In the genomic region with DNA sequence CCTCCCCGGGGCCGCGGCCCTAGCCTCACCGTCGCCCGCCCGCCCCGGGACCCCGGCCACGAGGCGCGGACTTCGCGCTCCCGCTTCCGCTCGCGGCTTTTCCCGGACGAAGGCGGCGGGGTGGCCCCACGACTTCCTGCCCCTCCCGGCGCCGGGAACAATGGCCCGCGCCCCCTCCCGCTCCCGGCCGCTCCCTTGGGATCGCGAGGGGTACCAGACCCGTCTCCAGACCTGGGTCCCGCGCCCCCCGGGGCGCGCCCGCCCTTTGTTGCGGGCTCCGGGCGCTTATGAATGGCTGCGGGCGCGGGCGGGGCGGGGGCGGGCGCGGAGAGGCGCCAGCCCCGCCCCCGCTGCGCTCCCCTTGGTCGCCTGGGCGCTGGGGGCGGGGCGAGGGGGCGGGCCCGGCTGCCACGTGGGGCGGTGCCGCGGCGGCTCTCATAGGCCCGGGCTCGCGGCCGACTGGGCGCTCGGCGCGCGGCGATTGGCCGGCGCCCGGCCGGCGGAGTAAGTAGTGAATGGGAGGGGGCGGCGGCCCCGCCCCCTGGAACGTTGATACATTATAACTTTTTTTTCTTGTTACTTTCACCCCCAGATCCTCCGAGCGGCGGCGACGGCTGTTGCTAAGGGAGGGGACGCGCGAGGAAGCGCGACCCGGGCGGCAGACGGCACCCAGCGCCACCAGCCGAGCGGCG, we compare ENCODE assay signal across 1 cellular context.
A peak's percentile ranks its signal among the peaks of the same experiment; 100 is the strongest.
TF ChIP-seq lines count a peak whose summit lies in the region.

No MANE protein-coding gene starts in this region.

TF ChIP-seq in HEK293, 187 proteins besides CTCF, POLR2A, EP300 and RAD21 (continued from another document and continues in another):
- TF ChIP-seq, protein P1, sequence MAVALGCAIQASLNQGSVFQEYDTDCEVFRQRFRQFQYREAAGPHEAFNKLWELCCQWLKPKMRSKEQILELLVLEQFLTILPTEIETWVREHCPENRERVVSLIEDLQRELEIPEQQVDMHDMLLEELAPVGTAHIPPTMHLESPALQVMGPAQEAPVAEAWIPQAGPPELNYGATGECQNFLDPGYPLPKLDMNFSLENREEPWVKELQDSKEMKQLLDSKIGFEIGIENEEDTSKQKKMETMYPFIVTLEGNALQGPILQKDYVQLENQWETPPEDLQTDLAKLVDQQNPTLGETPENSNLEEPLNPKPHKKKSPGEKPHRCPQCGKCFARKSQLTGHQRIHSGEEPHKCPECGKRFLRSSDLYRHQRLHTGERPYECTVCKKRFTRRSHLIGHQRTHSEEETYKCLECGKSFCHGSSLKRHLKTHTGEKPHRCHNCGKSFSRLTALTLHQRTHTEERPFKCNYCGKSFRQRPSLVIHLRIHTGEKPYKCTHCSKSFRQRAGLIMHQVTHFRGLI (tag by site-specific recombination; IDR thresholded peaks at IDR 0.05), result no peak
- TF ChIP-seq ZNF548 (tag by site-specific recombination; IDR thresholded peaks at IDR 0.05) (no peak), ZNF585B (tag by site-specific recombination; IDR thresholded peaks at IDR 0.05) (no peak), MZF1 (tag by site-specific recombination; IDR thresholded peaks at IDR 0.05; ENCODE audit: borderline replicate concordance) (no peak), ZNF768 (tag by site-specific recombination; IDR thresholded peaks at IDR 0.05) (no peak), REPIN1 (tag by site-specific recombination; IDR thresholded peaks at IDR 0.05; ENCODE audit: low read depth) (no peak), ZIC2 (tag by site-specific recombination; IDR thresholded peaks at IDR 0.05) (no peak), ZNF10 (tag by site-specific recombination; IDR thresholded peaks at IDR 0.05) (no peak), ZBTB20 (tag by site-specific recombination; IDR thresholded peaks at IDR 0.05) (no peak), ZNF791 (tag by site-specific recombination; IDR thresholded peaks at IDR 0.05) (no peak), ZNF785 (tag by site-specific recombination; IDR thresholded peaks at IDR 0.05) (no peak), OVOL3 (tag by site-specific recombination; IDR thresholded peaks at IDR 0.05) (no peak), ZNF37A (tag by site-specific recombination; IDR thresholded peaks at IDR 0.05) (no peak), YY1 (tag by site-specific recombination; IDR thresholded peaks at IDR 0.05) (no peak), GLI4 (tag by site-specific recombination; IDR thresholded peaks at IDR 0.05) (no peak), ZNF561 (tag by site-specific recombination; IDR thresholded peaks at IDR 0.05; ENCODE audit: borderline replicate concordance) (no peak; the same call in none of the 2 replicates), ZNF394 (tag by site-specific recombination; IDR thresholded peaks at IDR 0.05; ENCODE audit: borderline replicate concordance) (no peak), ZNF341 (tag by site-specific recombination; IDR thresholded peaks at IDR 0.05; ENCODE audit: low read depth) (peak; percentile 59), ZNF837 (tag by site-specific recombination; IDR thresholded peaks at IDR 0.05) (no peak), ZNF202 (tag by site-specific recombination; IDR thresholded peaks at IDR 0.05; ENCODE audit: borderline replicate concordance) (no peak), ZNF514 (tag by site-specific recombination; IDR thresholded peaks at IDR 0.05) (no peak), ZBTB17 (tag by site-specific recombination; IDR thresholded peaks at IDR 0.05) (no peak), ZFP41 (tag by site-specific recombination; IDR thresholded peaks at IDR 0.05; ENCODE audit: borderline replicate concordance) (no peak), ZNF623 (tag by site-specific recombination; IDR thresholded peaks at IDR 0.05) (no peak), ZNF629 (tag by site-specific recombination; IDR thresholded peaks at IDR 0.05) (no peak), ZNF266 (tag by site-specific recombination; IDR thresholded peaks at IDR 0.05; ENCODE audit: low read depth) (no peak), ZNF2 (tag by site-specific recombination; IDR thresholded peaks at IDR 0.05) (no peak), ZNF776 (tag by site-specific recombination; IDR thresholded peaks at IDR 0.05; ENCODE audit: borderline replicate concordance) (no peak), ZNF626 (tag by site-specific recombination; IDR thresholded peaks at IDR 0.05) (no peak), SCRT2 (tag by site-specific recombination; IDR thresholded peaks at IDR 0.05) (no peak)
- TF ChIP-seq, protein P2, sequence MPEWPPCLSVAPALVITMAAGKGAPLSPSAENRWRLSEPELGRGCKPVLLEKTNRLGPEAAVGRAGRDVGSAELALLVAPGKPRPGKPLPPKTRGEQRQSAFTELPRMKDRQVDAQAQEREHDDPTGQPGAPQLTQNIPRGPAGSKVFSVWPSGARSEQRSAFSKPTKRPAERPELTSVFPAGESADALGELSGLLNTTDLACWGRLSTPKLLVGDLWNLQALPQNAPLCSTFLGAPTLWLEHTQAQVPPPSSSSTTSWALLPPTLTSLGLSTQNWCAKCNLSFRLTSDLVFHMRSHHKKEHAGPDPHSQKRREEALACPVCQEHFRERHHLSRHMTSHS (tag by site-specific recombination; IDR thresholded peaks at IDR 0.05), result no peak
- TF ChIP-seq, protein P3, sequence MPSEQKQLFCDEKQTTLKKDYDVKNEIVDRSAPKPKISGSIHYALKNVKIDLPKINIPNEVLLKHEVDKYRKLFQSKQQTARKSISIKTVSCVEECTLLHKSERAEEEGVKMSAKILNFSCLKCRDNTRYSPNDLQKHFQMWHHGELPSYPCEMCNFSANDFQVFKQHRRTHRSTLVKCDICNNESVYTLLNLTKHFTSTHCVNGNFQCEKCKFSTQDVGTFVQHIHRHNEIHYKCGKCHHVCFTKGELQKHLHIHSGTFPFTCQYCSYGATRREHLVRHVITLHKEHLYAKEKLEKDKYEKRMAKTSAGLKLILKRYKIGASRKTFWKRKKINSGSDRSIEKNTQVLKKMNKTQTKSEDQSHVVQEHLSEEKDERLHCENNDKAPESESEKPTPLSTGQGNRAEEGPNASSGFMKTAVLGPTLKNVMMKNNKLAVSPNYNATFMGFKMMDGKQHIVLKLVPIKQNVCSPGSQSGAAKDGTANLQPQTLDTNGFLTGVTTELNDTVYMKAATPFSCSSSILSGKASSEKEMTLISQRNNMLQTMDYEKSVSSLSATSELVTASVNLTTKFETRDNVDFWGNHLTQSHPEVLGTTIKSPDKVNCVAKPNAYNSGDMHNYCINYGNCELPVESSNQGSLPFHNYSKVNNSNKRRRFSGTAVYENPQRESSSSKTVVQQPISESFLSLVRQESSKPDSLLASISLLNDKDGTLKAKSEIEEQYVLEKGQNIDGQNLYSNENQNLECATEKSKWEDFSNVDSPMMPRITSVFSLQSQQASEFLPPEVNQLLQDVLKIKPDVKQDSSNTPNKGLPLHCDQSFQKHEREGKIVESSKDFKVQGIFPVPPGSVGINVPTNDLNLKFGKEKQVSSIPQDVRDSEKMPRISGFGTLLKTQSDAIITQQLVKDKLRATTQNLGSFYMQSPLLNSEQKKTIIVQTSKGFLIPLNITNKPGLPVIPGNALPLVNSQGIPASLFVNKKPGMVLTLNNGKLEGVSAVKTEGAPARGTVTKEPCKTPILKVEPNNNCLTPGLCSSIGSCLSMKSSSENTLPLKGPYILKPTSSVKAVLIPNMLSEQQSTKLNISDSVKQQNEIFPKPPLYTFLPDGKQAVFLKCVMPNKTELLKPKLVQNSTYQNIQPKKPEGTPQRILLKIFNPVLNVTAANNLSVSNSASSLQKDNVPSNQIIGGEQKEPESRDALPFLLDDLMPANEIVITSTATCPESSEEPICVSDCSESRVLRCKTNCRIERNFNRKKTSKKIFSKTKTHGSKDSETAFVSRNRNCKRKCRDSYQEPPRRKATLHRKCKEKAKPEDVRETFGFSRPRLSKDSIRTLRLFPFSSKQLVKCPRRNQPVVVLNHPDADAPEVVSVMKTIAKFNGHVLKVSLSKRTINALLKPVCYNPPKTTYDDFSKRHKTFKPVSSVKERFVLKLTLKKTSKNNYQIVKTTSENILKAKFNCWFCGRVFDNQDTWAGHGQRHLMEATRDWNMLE (tag by site-specific recombination; conservative IDR thresholded peaks at IDR 0.05; ENCODE audit: low read depth), result no peak
- TF ChIP-seq, protein P4, sequence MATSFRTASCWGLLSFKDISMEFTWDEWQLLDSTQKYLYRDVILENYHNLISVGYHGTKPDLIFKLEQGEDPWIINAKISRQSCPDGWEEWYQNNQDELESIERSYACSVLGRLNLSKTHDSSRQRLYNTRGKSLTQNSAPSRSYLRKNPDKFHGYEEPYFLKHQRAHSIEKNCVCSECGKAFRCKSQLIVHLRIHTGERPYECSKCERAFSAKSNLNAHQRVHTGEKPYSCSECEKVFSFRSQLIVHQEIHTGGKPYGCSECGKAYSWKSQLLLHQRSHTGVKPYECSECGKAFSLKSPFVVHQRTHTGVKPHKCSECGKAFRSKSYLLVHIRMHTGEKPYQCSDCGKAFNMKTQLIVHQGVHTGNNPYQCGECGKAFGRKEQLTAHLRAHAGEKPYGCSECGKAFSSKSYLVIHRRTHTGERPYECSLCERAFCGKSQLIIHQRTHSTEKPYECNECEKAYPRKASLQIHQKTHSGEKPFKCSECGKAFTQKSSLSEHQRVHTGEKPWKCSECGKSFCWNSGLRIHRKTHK (tag by site-specific recombination; IDR thresholded peaks at IDR 0.05), result no peak
- TF ChIP-seq, protein P5, sequence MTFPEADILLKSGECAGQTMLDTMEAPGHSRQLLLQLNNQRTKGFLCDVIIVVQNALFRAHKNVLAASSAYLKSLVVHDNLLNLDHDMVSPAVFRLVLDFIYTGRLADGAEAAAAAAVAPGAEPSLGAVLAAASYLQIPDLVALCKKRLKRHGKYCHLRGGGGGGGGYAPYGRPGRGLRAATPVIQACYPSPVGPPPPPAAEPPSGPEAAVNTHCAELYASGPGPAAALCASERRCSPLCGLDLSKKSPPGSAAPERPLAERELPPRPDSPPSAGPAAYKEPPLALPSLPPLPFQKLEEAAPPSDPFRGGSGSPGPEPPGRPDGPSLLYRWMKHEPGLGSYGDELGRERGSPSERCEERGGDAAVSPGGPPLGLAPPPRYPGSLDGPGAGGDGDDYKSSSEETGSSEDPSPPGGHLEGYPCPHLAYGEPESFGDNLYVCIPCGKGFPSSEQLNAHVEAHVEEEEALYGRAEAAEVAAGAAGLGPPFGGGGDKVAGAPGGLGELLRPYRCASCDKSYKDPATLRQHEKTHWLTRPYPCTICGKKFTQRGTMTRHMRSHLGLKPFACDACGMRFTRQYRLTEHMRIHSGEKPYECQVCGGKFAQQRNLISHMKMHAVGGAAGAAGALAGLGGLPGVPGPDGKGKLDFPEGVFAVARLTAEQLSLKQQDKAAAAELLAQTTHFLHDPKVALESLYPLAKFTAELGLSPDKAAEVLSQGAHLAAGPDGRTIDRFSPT (tag by site-specific recombination; IDR thresholded peaks at IDR 0.05), result peak; percentile 47; the same call in 1 of the 2 replicates
- TF ChIP-seq, protein P6, sequence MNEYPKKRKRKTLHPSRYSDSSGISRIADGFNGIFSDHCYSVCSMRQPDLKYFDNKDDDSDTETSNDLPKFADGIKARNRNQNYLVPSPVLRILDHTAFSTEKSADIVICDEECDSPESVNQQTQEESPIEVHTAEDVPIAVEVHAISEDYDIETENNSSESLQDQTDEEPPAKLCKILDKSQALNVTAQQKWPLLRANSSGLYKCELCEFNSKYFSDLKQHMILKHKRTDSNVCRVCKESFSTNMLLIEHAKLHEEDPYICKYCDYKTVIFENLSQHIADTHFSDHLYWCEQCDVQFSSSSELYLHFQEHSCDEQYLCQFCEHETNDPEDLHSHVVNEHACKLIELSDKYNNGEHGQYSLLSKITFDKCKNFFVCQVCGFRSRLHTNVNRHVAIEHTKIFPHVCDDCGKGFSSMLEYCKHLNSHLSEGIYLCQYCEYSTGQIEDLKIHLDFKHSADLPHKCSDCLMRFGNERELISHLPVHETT (tag by site-specific recombination; IDR thresholded peaks at IDR 0.05), result no peak
- TF ChIP-seq, protein P7, sequence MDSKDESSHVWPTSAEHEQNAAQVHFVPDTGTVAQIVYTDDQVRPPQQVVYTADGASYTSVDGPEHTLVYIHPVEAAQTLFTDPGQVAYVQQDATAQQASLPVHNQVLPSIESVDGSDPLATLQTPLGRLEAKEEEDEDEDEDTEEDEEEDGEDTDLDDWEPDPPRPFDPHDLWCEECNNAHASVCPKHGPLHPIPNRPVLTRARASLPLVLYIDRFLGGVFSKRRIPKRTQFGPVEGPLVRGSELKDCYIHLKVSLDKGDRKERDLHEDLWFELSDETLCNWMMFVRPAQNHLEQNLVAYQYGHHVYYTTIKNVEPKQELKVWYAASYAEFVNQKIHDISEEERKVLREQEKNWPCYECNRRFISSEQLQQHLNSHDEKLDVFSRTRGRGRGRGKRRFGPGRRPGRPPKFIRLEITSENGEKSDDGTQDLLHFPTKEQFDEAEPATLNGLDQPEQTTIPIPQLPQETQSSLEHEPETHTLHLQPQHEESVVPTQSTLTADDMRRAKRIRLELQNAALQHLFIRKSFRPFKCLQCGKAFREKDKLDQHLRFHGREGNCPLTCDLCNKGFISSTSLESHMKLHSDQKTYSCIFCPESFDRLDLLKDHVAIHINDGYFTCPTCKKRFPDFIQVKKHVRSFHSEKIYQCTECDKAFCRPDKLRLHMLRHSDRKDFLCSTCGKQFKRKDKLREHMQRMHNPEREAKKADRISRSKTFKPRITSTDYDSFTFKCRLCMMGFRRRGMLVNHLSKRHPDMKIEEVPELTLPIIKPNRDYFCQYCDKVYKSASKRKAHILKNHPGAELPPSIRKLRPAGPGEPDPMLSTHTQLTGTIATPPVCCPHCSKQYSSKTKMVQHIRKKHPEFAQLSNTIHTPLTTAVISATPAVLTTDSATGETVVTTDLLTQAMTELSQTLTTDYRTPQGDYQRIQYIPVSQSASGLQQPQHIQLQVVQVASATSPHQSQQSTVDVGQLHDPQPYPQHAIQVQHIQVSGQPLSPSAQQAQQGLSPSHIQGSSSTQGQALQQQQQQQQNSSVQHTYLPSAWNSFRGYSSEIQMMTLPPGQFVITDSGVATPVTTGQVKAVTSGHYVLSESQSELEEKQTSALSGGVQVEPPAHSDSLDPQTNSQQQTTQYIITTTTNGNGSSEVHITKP (tag by site-specific recombination; IDR thresholded peaks at IDR 0.05), result no peak
- TF ChIP-seq, protein P8, sequence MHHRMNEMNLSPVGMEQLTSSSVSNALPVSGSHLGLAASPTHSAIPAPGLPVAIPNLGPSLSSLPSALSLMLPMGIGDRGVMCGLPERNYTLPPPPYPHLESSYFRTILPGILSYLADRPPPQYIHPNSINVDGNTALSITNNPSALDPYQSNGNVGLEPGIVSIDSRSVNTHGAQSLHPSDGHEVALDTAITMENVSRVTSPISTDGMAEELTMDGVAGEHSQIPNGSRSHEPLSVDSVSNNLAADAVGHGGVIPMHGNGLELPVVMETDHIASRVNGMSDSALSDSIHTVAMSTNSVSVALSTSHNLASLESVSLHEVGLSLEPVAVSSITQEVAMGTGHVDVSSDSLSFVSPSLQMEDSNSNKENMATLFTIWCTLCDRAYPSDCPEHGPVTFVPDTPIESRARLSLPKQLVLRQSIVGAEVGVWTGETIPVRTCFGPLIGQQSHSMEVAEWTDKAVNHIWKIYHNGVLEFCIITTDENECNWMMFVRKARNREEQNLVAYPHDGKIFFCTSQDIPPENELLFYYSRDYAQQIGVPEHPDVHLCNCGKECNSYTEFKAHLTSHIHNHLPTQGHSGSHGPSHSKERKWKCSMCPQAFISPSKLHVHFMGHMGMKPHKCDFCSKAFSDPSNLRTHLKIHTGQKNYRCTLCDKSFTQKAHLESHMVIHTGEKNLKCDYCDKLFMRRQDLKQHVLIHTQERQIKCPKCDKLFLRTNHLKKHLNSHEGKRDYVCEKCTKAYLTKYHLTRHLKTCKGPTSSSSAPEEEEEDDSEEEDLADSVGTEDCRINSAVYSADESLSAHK (tag by site-specific recombination; IDR thresholded peaks at IDR 0.05), result no peak
